21 cellular contexts compared by ENCODE assay signal in genomic region chr11:59426361-59427067, GRCh38. TPM values are rescaled to one million over a fixed set of nuclear protein-coding genes. Genes with fewer than 3 reads are reported as not detected.
DNase-seq lines count a peak whose midpoint lies in the region; ATAC-seq and TF ChIP-seq lines count a peak whose summit lies in the region.
"Had no signal": no experiment of that assay in that cellular context is flagged by ENCODE, and none has a peak within 500 bp of the region (broad histone marks: within the 10 kb centered on the region; RNA-seq: fewer than 3 reads in every experiment).

OR5A2 (minus strand) TSS chr11:59426413; CDS start chr11:59422953, 3,460 bp downstream.

- H4K5ac ChIP-seq in mesendoderm (ENCODE audit: low read length) = no peak within 1 kb of the TSS

- H3K27me3 Mint-ChIP-seq in GM23338 (ENCODE audit: insufficient read depth, low read depth, poor library complexity) = no peaks in the 10 kb centered on the region
- no peaks in the 10 kb centered on the region for H3K27me3 Mint-ChIP-seq in mesothelial cell of epicardium (ENCODE audit: low read depth)

- H3K79me1 ChIP-seq in mesendoderm (ENCODE audit: low read length) = no peaks in the 10 kb centered on the region

- H3K27ac Mint-ChIP-seq in GM23338 (peak within 1 kb of the TSS; percentile 98), mesothelial cell of epicardium (no peak within 1 kb of the TSS)
- H3K27ac Mint-ChIP-seq: naive thymus-derived CD4-positive, alpha-beta T cell had no signal

- no peak within 1 kb of the TSS for H3K9ac ChIP-seq in mesendoderm (ENCODE audit: low read length)

- H3K4me3 Mint-ChIP-seq in GM23338 (peak within 1 kb of the TSS; percentile 56), mesothelial cell of epicardium (no peak within 1 kb of the TSS)
- H3K4me3 Mint-ChIP-seq: naive thymus-derived CD4-positive, alpha-beta T cell had no signal

- ATAC-seq in GM23338 = peak; percentile 86
- ATAC-seq in GM18870 (IDR thresholded peaks at IDR 0.05; ENCODE audit: unreplicated experiment) = no peak
- ATAC-seq: naive thymus-derived CD4-positive, alpha-beta T cell had no signal

- H2BK5ac ChIP-seq in mesendoderm (ENCODE audit: low read length) = peak within 1 kb of the TSS; percentile 2

- WGBS in ectodermal cell, 2 experiments = 7 to 32% methylated on average over 3 to 5 of the region's 5 CpGs
- WGBS in mesendoderm (ENCODE audit: extremely low coverage, insufficient coverage, low lambda C conversion rate) = no CpG with 5 or more reads among the region's 5 CpGs

- peak; percentile 87 for DNase-seq in GM23338 (ENCODE audit: low spot score)
- DNase-seq in NCI-H446 treated with DMSO at 0.1 percent for 48 hours (lab: John Stamatoyannopoulos, UW) = peak; percentile 61
- DNase-seq in mesendoderm = peak; percentile 92
- DNase-seq in mesothelial cell of epicardium (ENCODE audit: low spot score in 2 of 2, unreplicated experiment in 2 of 2) = no peak
- no peak for DNase-seq in hypothalamus (lab: John Stamatoyannopoulos, UW)
- DNase-seq: activated CD4-positive, alpha-beta T cell treated with anti-CD3 and anti-CD28 coated beads, Interleukin-2, amount 50 U/mL, for 1 hour; activated naive CD4-positive, alpha-beta T cell treated with Interleukin-2 at 50 U/mL for 16 hours; activated T-cell treated with anti-CD3 and anti-CD28 coated beads for 4 hours; COR-L47; foreskin fibroblast; naive thymus-derived CD4-positive, alpha-beta T cell; NCI-H1436 treated with DMSO at 0.1 percent for 48 hours; NCI-H2227 treated with DMSO at 0.1 percent for 48 hours; stimulated activated CD4-positive, alpha-beta T cell treated with anti-CD3 and anti-CD28 coated beads, Interleukin-4, amount 100 ng/mL, for 1 hour had no signal

- peak within 1 kb of the TSS; percentile 5 for H2AFZ ChIP-seq in GM23338

- H3K4ac ChIP-seq in mesendoderm (ENCODE audit: low read depth, low read length) = peak within 1 kb of the TSS; percentile 52

- peak within 1 kb of the TSS; percentile 45 for H2BK120ac ChIP-seq in mesendoderm (ENCODE audit: low read depth, low read length)

- H3K56ac ChIP-seq in mesendoderm (ENCODE audit: low read length) = peak within 1 kb of the TSS; percentile 58

- H3K27ac ChIP-seq in GM23338 (ENCODE audit: low read depth) (peak within 1 kb of the TSS; percentile 43), ectodermal cell (ENCODE audit: insufficient read depth, low read depth, low read length, poor library complexity, severe bottlenecking) (peak within 1 kb of the TSS; percentile 69), mesendoderm (ENCODE audit: low read depth, low read length) (peak within 1 kb of the TSS; percentile 54)

- H3K4me1 Mint-ChIP-seq in GM23338 (peaks cover 29% of the 10 kb centered on the region), mesothelial cell of epicardium (peaks cover 22% of the 10 kb centered on the region)

- H4K8ac ChIP-seq in mesendoderm (ENCODE audit: low read depth, low read length) = no peak within 1 kb of the TSS

- H3F3A ChIP-seq in GM23338 (replicated peaks; ENCODE audit: low read depth) = no peaks in the 10 kb centered on the region

- no peaks in the 10 kb centered on the region; the same call in 1 of the 3 replicates for H3K9me3 Mint-ChIP-seq in GM23338
- H3K9me3 Mint-ChIP-seq in mesothelial cell of epicardium = no peaks in the 10 kb centered on the region
- H3K9me3 Mint-ChIP-seq: naive thymus-derived CD4-positive, alpha-beta T cell had no signal

- H3K36me3 ChIP-seq in GM23338 (ENCODE audit: insufficient read depth) (no peaks in the 10 kb centered on the region), ectodermal cell (ENCODE audit: control insufficient read depth, insufficient read depth, low read length) (no peaks in the 10 kb centered on the region), mesendoderm (ENCODE audit: control insufficient read depth, insufficient read depth, low read length) (no peaks in the 10 kb centered on the region)

- H3K36me3 Mint-ChIP-seq in GM23338 (ENCODE audit: low read depth) (no peaks in the 10 kb centered on the region), mesothelial cell of epicardium (no peaks in the 10 kb centered on the region)
- H3K36me3 Mint-ChIP-seq: naive thymus-derived CD4-positive, alpha-beta T cell had no signal

- TF ChIP-seq CTCF in GM23338 (conservative IDR thresholded peaks at IDR 0.05; ENCODE audit: low read depth in 2 of 2) = no peak
- TF ChIP-seq CTCF in mesothelial cell of epicardium (IDR thresholded peaks at IDR 0.05; ENCODE audit: unreplicated experiment) = no peak

- H3K27me3 ChIP-seq in GM23338 (ENCODE audit: insufficient read depth) (no peaks in the 10 kb centered on the region), ectodermal cell (ENCODE audit: control insufficient read depth, insufficient read depth, low read length, poor library complexity, severe bottlenecking) (no peaks in the 10 kb centered on the region), mesendoderm (ENCODE audit: insufficient read depth, low read length, poor library complexity) (no peaks in the 10 kb centered on the region)

- no peak within 1 kb of the TSS for H2BK15ac ChIP-seq in mesendoderm (replicated peaks; ENCODE audit: low read depth)

- H3K4me1 ChIP-seq in GM23338 (ENCODE audit: insufficient read depth) (peaks cover 18% of the 10 kb centered on the region), ectodermal cell (ENCODE audit: control insufficient read depth, insufficient read depth, low read length) (peaks cover 10% of the 10 kb centered on the region), mesendoderm (ENCODE audit: control insufficient read depth, low read depth, low read length) (peaks cover 4% of the 10 kb centered on the region)

- H3K9me3 ChIP-seq in ectodermal cell (ENCODE audit: control insufficient read depth, low read length) = no peaks in the 10 kb centered on the region

- H3K4me3 ChIP-seq in GM23338 = peak within 1 kb of the TSS; percentile 4; the same call in 1 of the 2 replicates
- H3K4me3 ChIP-seq in ectodermal cell (ENCODE audit: insufficient read depth, low read depth, low read length) = peak within 1 kb of the TSS; percentile 9
- H3K4me3 ChIP-seq in mesendoderm (ENCODE audit: low read length) = no peak within 1 kb of the TSS

- H3K23ac ChIP-seq in mesendoderm (ENCODE audit: low read length) = no peak within 1 kb of the TSS

- H3K4me2 ChIP-seq in GM23338 (peak within 1 kb of the TSS; percentile 30), mesendoderm (ENCODE audit: low read length) (no peak within 1 kb of the TSS)

- no peak within 1 kb of the TSS for H2AK5ac ChIP-seq in mesendoderm (ENCODE audit: low read length)

- H3K79me2 ChIP-seq in GM23338 (replicated peaks; ENCODE audit: insufficient read depth) = no peaks in the 10 kb centered on the region
- H3K79me2 ChIP-seq in mesendoderm (ENCODE audit: control insufficient read depth, insufficient read depth, low read length) = no peaks in the 10 kb centered on the region

- no peaks in the 10 kb centered on the region for H4K20me1 ChIP-seq in GM23338 (replicated peaks; ENCODE audit: insufficient read depth)

- H3K18ac ChIP-seq in mesendoderm (ENCODE audit: low read length) = peak within 1 kb of the TSS; percentile 1

- H3K9me2 ChIP-seq in GM23338 (ENCODE audit: insufficient read depth) = peaks cover 11% of the 10 kb centered on the region

TF ChIP-seq in GM23338, 12 proteins besides CTCF, POLR2A, EP300 and RAD21 (continues in another document):
- TF ChIP-seq CREB1 (CRISPR knock-in tag; IDR thresholded peaks at IDR 0.05; ENCODE audit: low read depth) (0 out of 2 replicates have a peak, but pooled peaks have one; percentile 24), NANOG (IDR thresholded peaks at IDR 0.05; ENCODE audit: borderline replicate concordance) (0 out of 2 replicates have a peak, but pooled peaks have one; percentile 3), EZH2 (IDR thresholded peaks at IDR 0.05; ENCODE audit: low read depth, unreplicated experiment) (no peak)

RNA-seq across cellular contexts. Expression of gene OR5A2, which starts in this region (rescaled TPM):
- not detected in 2 replicates for total RNA-seq in GM23338 (2014; rRNA removed; shearing (Covaris generic))
- polyA plus RNA-seq in GM23338 (2016; fragmentation: Nextera tagmentation; extraction: Ambion mirVana) = not detected in 2 replicates
- not detected for polyA plus RNA-seq in ectodermal cell (2013, experiment 1 of 4)
- not detected for polyA plus RNA-seq in ectodermal cell (2013, experiment 2 of 4)
- not detected for polyA plus RNA-seq in ectodermal cell (2013, experiment 3 of 4)
- polyA plus RNA-seq in ectodermal cell (2013, experiment 4 of 4) = not detected
- not detected for polyA plus RNA-seq in mesendoderm (2013, experiment 1 of 2)
- not detected for polyA plus RNA-seq in mesendoderm (2013, experiment 2 of 2)
- total RNA-seq in mesothelial cell of epicardium = not detected in 3 replicates
- total RNA-seq: endothelial cell of umbilical vein; LHCN-M2; mammary epithelial cell; naive thymus-derived CD4-positive, alpha-beta T cell; posterior vena cava; skeletal muscle tissue had no signal
- polyA plus RNA-seq: endothelial cell of umbilical vein; mammary epithelial cell; naive thymus-derived CD4-positive, alpha-beta T cell had no signal

Comparison
In these comparisons a context has a peak if more than half of its experiments do, and no peak if none do; other contexts are left out.
1. Peak in DNase-seq, ATAC-seq, H3K4me3 ChIP-seq, H3K27ac ChIP-seq and H3K4me2 ChIP-seq in GM23338; RNA of the gene not detected or under 1 TPM.
2. DNase-seq: peak in NCI-H446 treated with DMSO at 0.1 percent for 48 hours (single experiment) and mesendoderm (single experiment); none in mesothelial cell of epicardium (0 of 2) and hypothalamus (0 of 51).
3. Peak in every context shown above with its lines, with median percentiles within 50 percentile points of each other: H3K27ac ChIP-seq.